In the genomic region with DNA sequence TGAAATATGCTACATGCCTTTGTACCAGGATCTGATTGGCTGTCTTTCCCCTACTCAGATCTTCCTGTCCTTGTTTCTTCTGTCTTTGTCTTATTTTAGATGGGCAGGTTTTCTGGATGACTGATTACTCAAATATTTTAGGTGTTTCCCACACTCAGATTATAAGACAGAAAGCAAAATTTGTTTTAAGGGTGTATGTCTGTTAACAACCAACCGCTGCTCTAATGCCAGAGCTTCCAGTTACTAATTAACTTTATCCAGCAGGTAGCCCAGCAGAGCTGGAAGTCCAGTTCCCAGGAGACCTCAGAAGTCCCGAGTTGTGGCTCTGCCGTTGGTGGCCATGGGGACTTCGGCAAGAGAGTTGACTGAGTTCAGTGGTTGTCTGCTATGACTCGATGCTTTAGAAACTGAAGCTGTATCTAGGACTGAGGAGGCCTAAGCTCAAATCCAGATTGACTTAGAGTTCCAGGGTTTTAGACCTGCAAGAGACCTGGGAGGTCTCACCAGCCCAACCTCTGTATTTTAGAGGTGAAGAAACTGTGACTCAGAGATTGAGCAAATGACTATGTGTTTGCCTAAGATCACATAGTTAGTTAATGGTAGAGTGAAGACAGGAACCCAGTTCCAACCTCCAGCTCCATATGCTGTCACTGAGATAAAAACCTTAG, we compare ENCODE assay signal across 13 cellular contexts. TPM values are rescaled to one million over a fixed set of nuclear protein-coding genes. Genes with fewer than 3 reads are reported as not detected.
DNase-seq lines count a peak whose midpoint lies in the region; ATAC-seq and TF ChIP-seq lines count a peak whose summit lies in the region.
"Had no signal": no experiment of that assay in that cellular context is flagged by ENCODE, and none has a peak within 500 bp of the region (broad histone marks: within the 10 kb centered on the region; RNA-seq: fewer than 3 reads in every experiment).

No MANE protein-coding gene starts in this region.

- H2AFZ ChIP-seq in PC-3 (ENCODE audit: low read length) = peak overlapping the region; percentile 18; the same call in 1 of the 2 replicates

- peak overlapping the region; percentile 67 for H3K4me2 ChIP-seq in PC-3 (ENCODE audit: low read length)

- H3K27me3 Mint-ChIP-seq in MCF 10A (ENCODE audit: insufficient read depth, unreplicated experiment) = peaks cover under 1% of the 10 kb centered on the region

- TF ChIP-seq EP300 in stomach (IDR thresholded peaks at IDR 0.05) = no peak

- DNase-seq in MCF 10A (ENCODE audit: unreplicated experiment) = peak; percentile 21
- no peak for DNase-seq in breast epithelium (ENCODE audit: low spot score in 2 of 2)
- DNase-seq in PC-3 = peak; percentile 83
- peak; percentile 53 for DNase-seq in fibroblast of mammary gland (ENCODE audit: low read depth)
- DNase-seq in stomach = peak; percentile 60
- DNase-seq in NCI-H510A treated with DMSO at 0.1 percent for 48 hours (lab: John Stamatoyannopoulos, UW) = no peak
- no peak for DNase-seq in NCI-H1105 (lab: John Stamatoyannopoulos, UW)
- DNase-seq in left cardiac atrium = no peak
- DNase-seq: caudate nucleus; CD8-positive, alpha-beta memory T cell; NCI-H524 had no signal

- H3K4me3 Mint-ChIP-seq in MCF 10A (ENCODE audit: unreplicated experiment) = no peak overlapping the region
- H3K4me3 Mint-ChIP-seq: CD8-positive, alpha-beta memory T cell; nephron had no signal

- no peaks in the 10 kb centered on the region for H3K36me3 Mint-ChIP-seq in MCF 10A (ENCODE audit: insufficient read depth, unreplicated experiment)
- H3K36me3 Mint-ChIP-seq: CD8-positive, alpha-beta memory T cell had no signal

- H3K9me2 ChIP-seq in PC-3 (replicated peaks; ENCODE audit: low read length) = no peaks in the 10 kb centered on the region

- H4K20me1 ChIP-seq in PC-3 (ENCODE audit: low read length) = no peaks in the 10 kb centered on the region

- H3K36me3 ChIP-seq in breast epithelium = no peaks in the 10 kb centered on the region
- H3K36me3 ChIP-seq in PC-3 (ENCODE audit: low read depth, low read length) = no peaks in the 10 kb centered on the region
- H3K36me3 ChIP-seq in stomach = no peaks in the 10 kb centered on the region

- TF ChIP-seq POLR2A in breast epithelium (IDR thresholded peaks at IDR 0.05) = no peak
- TF ChIP-seq POLR2A in stomach (IDR thresholded peaks at IDR 0.05) = no peak

- intact Hi-C loops in MCF 10A (cut with micrococcal nuclease) (no loop called here), breast epithelium (cut with DNase I; ENCODE audit: low total_unique reads) (no loop called here), PC-3 (cut with micrococcal nuclease) (loop anchor here (1.0 kb wide), 1 partner anchor 14 kb away; no protein-coding TSS in a partner anchor), stomach (cut with DNase I; ENCODE audit: low total_unique reads) (no loop called here), left cardiac atrium (cut with DNase I) (no loop called here)

- no peak for TF ChIP-seq CTCF in MCF 10A (IDR thresholded peaks at IDR 0.05; ENCODE audit: unreplicated experiment)
- no peak for TF ChIP-seq CTCF in breast epithelium (IDR thresholded peaks at IDR 0.05)
- TF ChIP-seq CTCF in PC-3 (conservative IDR thresholded peaks at IDR 0.05; ENCODE audit: low read depth, low read length) = no peak; the same call in 1 of the 2 replicates
- TF ChIP-seq CTCF in fibroblast of mammary gland (conservative IDR thresholded peaks at IDR 0.05; ENCODE audit: control insufficient read depth, insufficient read depth, low read depth, low read length) = no peak
- TF ChIP-seq CTCF in stomach (IDR thresholded peaks at IDR 0.05) = no peak

- no peaks in the 10 kb centered on the region for H3K79me2 ChIP-seq in PC-3 (ENCODE audit: low read length)

- no TSS peak for BruUV-seq in MCF 10A (replicated peaks; lab: Mats Ljungman, UMichigan)
- TSS peak; percentile 73 for BruUV-seq in PC-3 (replicated peaks; lab: Mats Ljungman, UMichigan)

- H3K27ac Mint-ChIP-seq in MCF 10A (ENCODE audit: low read depth, unreplicated experiment) = no peak overlapping the region

- H3K9me3 ChIP-seq in breast epithelium = no peaks in the 10 kb centered on the region
- no peaks in the 10 kb centered on the region for H3K9me3 ChIP-seq in PC-3 (ENCODE audit: low read length)
- H3K9me3 ChIP-seq in stomach = no peaks in the 10 kb centered on the region

- H3K4me1 ChIP-seq in breast epithelium = no peaks in the 10 kb centered on the region
- H3K4me1 ChIP-seq in PC-3 (ENCODE audit: insufficient read depth, low read length) = peaks cover 38% of the 10 kb centered on the region
- H3K4me1 ChIP-seq in stomach = peaks cover 0 to 41% (median 10%) of the 10 kb centered on the region in 4 donors

- CTCF ChIA-PET in MCF 10A (lab: Yijun Ruan, JAX) = interaction anchor here (0.6 to 4.3 kb wide), 10 partner anchors 8 to 242 kb away, joined by 3 to 25 read pairs (median 4); no protein-coding TSS in a partner anchor
- CTCF ChIA-PET in PC-3 (lab: Charles Lee) = interaction anchor here (0.9 kb wide), 1 partner anchor 167 kb away, joined by 3 read pairs; no protein-coding TSS in a partner anchor

- POLR2A ChIA-PET in MCF 10A (lab: Yijun Ruan, JAX) (interaction anchor here (0.6 to 1.1 kb wide), 2 partner anchors 13 to 28 kb away, joined by 3 to 5 read pairs; no protein-coding TSS in a partner anchor), PC-3 (lab: Charles Lee; ENCODE audit: unreplicated experiment) (interaction anchor here (0.6 kb wide), 3 partner anchors 102 to 167 kb away, joined by 3 to 5 read pairs (median 3); no protein-coding TSS in a partner anchor)

- no peaks in the 10 kb centered on the region for H3K27me3 ChIP-seq in breast epithelium
- H3K27me3 ChIP-seq in PC-3 (ENCODE audit: low read length) = no peaks in the 10 kb centered on the region
- no peaks in the 10 kb centered on the region for H3K27me3 ChIP-seq in stomach

- H3K9ac ChIP-seq in PC-3 (ENCODE audit: low read length) = peak overlapping the region; percentile 66

- no peaks in the 10 kb centered on the region for H3F3A ChIP-seq in PC-3 (ENCODE audit: low read length, unreplicated experiment)

- ATAC-seq in PC-3 (peak; percentile 76), left cardiac atrium (no peak)

- H3K4me3 ChIP-seq in breast epithelium = no peak overlapping the region
- peak overlapping the region; percentile 19; the same call in 1 of the 2 replicates for H3K4me3 ChIP-seq in PC-3 (ENCODE audit: low read length)
- no peak overlapping the region for H3K4me3 ChIP-seq in fibroblast of mammary gland (ENCODE audit: control insufficient read depth, low read depth, low read length)
- H3K4me3 ChIP-seq in stomach = peak overlapping the region in 2 of 4 donors; percentile 3 to 7
- H3K4me3 ChIP-seq: K562 had no signal

- no peaks in the 10 kb centered on the region for H3K9me3 Mint-ChIP-seq in MCF 10A (ENCODE audit: unreplicated experiment)
- H3K9me3 Mint-ChIP-seq: CD8-positive, alpha-beta memory T cell; nephron had no signal

- no peaks in the 10 kb centered on the region for H3K4me1 Mint-ChIP-seq in MCF 10A (ENCODE audit: insufficient read depth, unreplicated experiment)
- H3K4me1 Mint-ChIP-seq: nephron had no signal

- no peak overlapping the region for H3K27ac ChIP-seq in breast epithelium
- peak overlapping the region; percentile 92 for H3K27ac ChIP-seq in PC-3 (ENCODE audit: low read length)
- H3K27ac ChIP-seq in stomach = peak overlapping the region; percentile 62 to 83 (median 81)

- 21 to 53% (median 35%) methylated on average over 5 of the region's 5 CpGs for WGBS in stomach, 5 donors

RNA-seq across cellular contexts. Expression of a gene that starts 7.5 kb away (rescaled TPM):
- not detected in 2 replicates for total RNA-seq in MCF 10A (2022)
- 1 to 10 TPM; 8.2 to 9.8 (median 8.2) TPM for total RNA-seq in breast epithelium
- total RNA-seq in PC-3 (2014; rRNA removed) = 5.6 and 6.0 TPM in 2 replicates
- 10 to 100 TPM in 4 of 5 donors, 1 to 10 TPM in 1; 2.3 to 99.6 (median 30.7) TPM for total RNA-seq in stomach
- polyA plus RNA-seq in stomach = 100 to 1,000 TPM in 1 of 3 donors, 10 to 100 TPM in 2; 11.9 to 111 (median 18.9) TPM
- 1 to 10 TPM; 3.9 to 8.3 TPM for total RNA-seq in left cardiac atrium
- total RNA-seq: K562 had no signal
- polyA plus RNA-seq: CD8-positive, alpha-beta memory T cell had no signal

Comparison
In these comparisons a context has a peak if more than half of its experiments do, and no peak if none do; other contexts are left out.
1. DNase-seq: peak in MCF 10A (single experiment), PC-3 (single experiment), fibroblast of mammary gland (single experiment) and stomach (single experiment); none in breast epithelium (0 of 2), NCI-H510A treated with DMSO at 0.1 percent for 48 hours (single experiment), NCI-H1105 (single experiment) and left cardiac atrium (single experiment).
2. H3K27ac ChIP-seq: peak in PC-3 (single experiment) and stomach (5 of 5); none in breast epithelium (0 of 2).